ENCODE assay signal across 1 cellular context in genomic region chrX:125150231-125150630, GRCh38.
TF ChIP-seq lines count a peak whose summit lies in the region.

No MANE protein-coding gene starts in this region.

TF ChIP-seq in K562, 482 proteins besides CTCF, POLR2A, EP300 and RAD21 (continued from another document):
- no peak for TF ChIP-seq AFF1 (IDR thresholded peaks at IDR 0.05; ENCODE audit: low read depth in 1 of 2, partially characterized antibody in 2 of 2)
- TF ChIP-seq CBX3 (IDR thresholded peaks at IDR 0.05; ENCODE audit: borderline replicate concordance in 1 of 2, low read length in 2 of 2): no peak
TF ChIP-seq in K562: peak in this region for 4.
